In genomic region chr15:65856821-65857455, GRCh38 we compare ENCODE assay signal across 8 cellular contexts. TPM values are rescaled to one million over a fixed set of nuclear protein-coding genes. Genes with fewer than 3 reads are reported as not detected.
A peak's percentile ranks its signal among the peaks of the same experiment; 100 is the strongest.
DNase-seq lines count a peak whose midpoint lies in the region; ATAC-seq and TF ChIP-seq lines count a peak whose summit lies in the region.

No MANE protein-coding gene starts in this region.

- no peaks in the 10 kb centered on the region for H3K36me3 ChIP-seq in lung (ENCODE audit: control insufficient read depth in 2 of 2, insufficient read depth in 2 of 2, low read length in 2 of 2)

- ATAC-seq in central memory CD8-positive, alpha-beta T cell (replicated peaks; ENCODE audit: extremely low read depth, poor library complexity, severe bottlenecking): peak; percentile 63
- ATAC-seq in lung (ENCODE audit: insufficient read depth, low FRiP score) (no peak), HG03520 (IDR thresholded peaks at IDR 0.05; ENCODE audit: unreplicated experiment) (no peak), GM18505 (IDR thresholded peaks at IDR 0.05; ENCODE audit: unreplicated experiment) (no peak)

- peaks cover 7% of the 10 kb centered on the region for H3K36me3 Mint-ChIP-seq in central memory CD8-positive, alpha-beta T cell (ENCODE audit: insufficient read depth)

- H3K4me1 ChIP-seq in lung (ENCODE audit: control insufficient read depth in 2 of 2, insufficient read depth in 2 of 2, low read length in 2 of 2): no peaks in the 10 kb centered on the region

- peaks cover 14% of the 10 kb centered on the region for H3K4me1 Mint-ChIP-seq in central memory CD8-positive, alpha-beta T cell

- no peak overlapping the region for H3K4me3 ChIP-seq in LNCaP clone FGC (ENCODE audit: low read depth, low read length)
- H3K4me3 ChIP-seq in lung: no peak overlapping the region

- no peak overlapping the region for H3K27ac Mint-ChIP-seq in central memory CD8-positive, alpha-beta T cell (ENCODE audit: low read depth)

- no peaks in the 10 kb centered on the region for H3K9me3 ChIP-seq in lung (ENCODE audit: control insufficient read depth in 2 of 2, insufficient read depth in 1 of 2, low read length in 1 of 2)

- peak; percentile 45 for DNase-seq in GM03348 (ENCODE audit: low spot score)
- no peak for DNase-seq in LNCaP clone FGC (ENCODE audit: low read depth)
- DNase-seq in activated CD4-positive, CD25-positive, alpha-beta regulatory T cell treated with anti-CD3 and anti-CD28 coated beads, Interleukin-2, amount 50 U/mL, for 16 hours (ENCODE audit: low read depth, low spot score): peak; percentile 74
- peak; percentile 65 to 75 for DNase-seq in central memory CD8-positive, alpha-beta T cell (ENCODE audit: low spot score in 2 of 2)
- DNase-seq in lung (ENCODE audit: low spot score): peak; percentile 66
- peak; percentile 56 to 74 for DNase-seq in stimulated activated CD8-positive, alpha-beta memory T cell treated with anti-CD3 and anti-CD28 coated beads, Interleukin-2, amount 100 ng/mL, for 1 hour (ENCODE audit: low read depth in 2 of 2)

- no peaks in the 10 kb centered on the region for H3K9me3 Mint-ChIP-seq in central memory CD8-positive, alpha-beta T cell

- no peaks in the 10 kb centered on the region for H3K27me3 Mint-ChIP-seq in central memory CD8-positive, alpha-beta T cell

- no peak overlapping the region for H3K27ac ChIP-seq in lung (ENCODE audit: low read depth in 1 of 2, low read length in 1 of 2)

- H3K4me3 Mint-ChIP-seq in central memory CD8-positive, alpha-beta T cell: peak overlapping the region; percentile 23

- no peaks in the 10 kb centered on the region for H3K27me3 ChIP-seq in lung (ENCODE audit: control insufficient read depth, insufficient read depth)

- TF ChIP-seq CTCF in LNCaP clone FGC (IDR thresholded peaks at IDR 0.05; ENCODE audit: control insufficient read depth, extremely low read depth, insufficient read depth) (peak; percentile 78), lung (IDR thresholded peaks at IDR 0.05; ENCODE audit: control extremely low read depth, extremely low read depth) (peak; percentile 50)

- no peak for TF ChIP-seq POLR2A in GM18505 (IDR thresholded peaks at IDR 0.05; ENCODE audit: borderline replicate concordance, extremely low read depth, insufficient read depth, insufficient read length)

- WGBS in lung, 2 donors: 71 to 79% methylated on average over 12 of the region's 12 CpGs

RNA-seq across cellular contexts. Expression of gene RAB11A, which starts 12.4 kb away (rescaled TPM):
- 100 to 1,000 TPM; 206 to 313 TPM for total RNA-seq in lung
- polyA plus RNA-seq in lung: 100 to 1,000 TPM; 120 to 258 TPM
